Comparison of ENCODE assay signal across 1 cellular context in genomic region chr5:74056789-74057164, GRCh38.
TF ChIP-seq lines count a peak whose summit lies in the region.

No MANE protein-coding gene starts in this region.

TF ChIP-seq in A549, 52 proteins besides CTCF, POLR2A, EP300 and RAD21 (continued from another document):
- TF ChIP-seq FOSB (CRISPR knock-in tag; IDR thresholded peaks at IDR 0.05), result no peak
- peak; percentile 84 for TF ChIP-seq SMC3 (IDR thresholded peaks at IDR 0.05)
